10 cellular contexts compared by ENCODE assay signal in genomic region chr6:134398453-134398852, GRCh38.
DNase-seq lines count a peak whose midpoint lies in the region; ATAC-seq and TF ChIP-seq lines count a peak whose summit lies in the region.
"Had no signal": no experiment of that assay in that cellular context is flagged by ENCODE, and none has a peak within 500 bp of the region (broad histone marks: within the 10 kb centered on the region; RNA-seq: fewer than 3 reads in every experiment).

No MANE protein-coding gene starts in this region.

- no TSS peak for BruUV-seq in PC-3 (replicated peaks; lab: Mats Ljungman, UMichigan)

- ATAC-seq in GM21423 (IDR thresholded peaks at IDR 0.05; ENCODE audit: unreplicated experiment) (peak; percentile 65), PC-3 (peak; percentile 41), lung (ENCODE audit: insufficient read depth, low FRiP score) (no peak), HG02973 (IDR thresholded peaks at IDR 0.05; ENCODE audit: unreplicated experiment) (no peak)

- no peak for TF ChIP-seq CTCF in PC-3 (conservative IDR thresholded peaks at IDR 0.05; ENCODE audit: low read depth, low read length)
- TF ChIP-seq CTCF in lung (IDR thresholded peaks at IDR 0.05; ENCODE audit: control extremely low read depth, extremely low read depth), result no peak

- peak overlapping the region; percentile 72 for H2AFZ ChIP-seq in PC-3 (ENCODE audit: low read length)

- H3K27me3 ChIP-seq in PC-3 (ENCODE audit: low read length) (no peaks in the 10 kb centered on the region), lung (ENCODE audit: control insufficient read depth, insufficient read depth) (no peaks in the 10 kb centered on the region)

- no peak overlapping the region for H3K4me2 ChIP-seq in PC-3 (ENCODE audit: low read length)

- POLR2A ChIA-PET in PC-3 (lab: Charles Lee; ENCODE audit: unreplicated experiment), result no interaction called here

- no peak overlapping the region for H3K9ac ChIP-seq in PC-3 (ENCODE audit: low read length)

- H3K36me3 ChIP-seq in PC-3 (ENCODE audit: low read depth, low read length) (no peaks in the 10 kb centered on the region), lung (ENCODE audit: control insufficient read depth in 2 of 2, insufficient read depth in 2 of 2, low read length in 2 of 2) (no peaks in the 10 kb centered on the region)

- DNase-seq in CD1c-positive myeloid dendritic cell (ENCODE audit: extremely low spot score) (peak; percentile 94), PC-3 (peak; percentile 54), lung (ENCODE audit: low spot score) (peak; percentile 37), occipital lobe (lab: John Stamatoyannopoulos, UW) (no peak), OCI-M2 (lab: John Stamatoyannopoulos, UW; ENCODE audit: unreplicated experiment) (no peak), NCI-H1048 (lab: John Stamatoyannopoulos, UW) (no peak)
- DNase-seq: DMS53, NCI-H446 treated with DMSO at 0.1 percent for 48 hours had no signal

- no peak overlapping the region for H3K27ac ChIP-seq in PC-3 (ENCODE audit: low read length)
- no peak overlapping the region for H3K27ac ChIP-seq in lung (ENCODE audit: low read depth in 1 of 2, low read length in 1 of 2)

- WGBS in lung, 2 donors, result 49 to 51% methylated on average over 6 of the region's 6 CpGs

- intact Hi-C loops in PC-3 (cut with micrococcal nuclease), result no loop called here

- no peaks in the 10 kb centered on the region for H3K79me2 ChIP-seq in PC-3 (ENCODE audit: low read length)

- no peaks in the 10 kb centered on the region for H3K9me3 ChIP-seq in PC-3 (ENCODE audit: low read length)
- H3K9me3 ChIP-seq in lung (ENCODE audit: control insufficient read depth in 2 of 2, insufficient read depth in 1 of 2, low read length in 1 of 2), result no peaks in the 10 kb centered on the region

- H4K20me1 ChIP-seq in PC-3 (ENCODE audit: low read length), result no peaks in the 10 kb centered on the region

- H3K4me3 ChIP-seq in PC-3 (ENCODE audit: low read length) (no peak overlapping the region), lung (no peak overlapping the region)

- H3K9me2 ChIP-seq in PC-3 (replicated peaks; ENCODE audit: low read length), result no peaks in the 10 kb centered on the region

- no peaks in the 10 kb centered on the region for H3F3A ChIP-seq in PC-3 (ENCODE audit: low read length, unreplicated experiment)

- H3K4me1 ChIP-seq in PC-3 (ENCODE audit: insufficient read depth, low read length) (peaks cover 48% of the 10 kb centered on the region), lung (ENCODE audit: control insufficient read depth in 2 of 2, insufficient read depth in 2 of 2, low read length in 2 of 2) (no peaks in the 10 kb centered on the region)

- CTCF ChIA-PET in PC-3 (lab: Charles Lee), result no interaction called here

Comparison
In these comparisons a context has a peak if more than half of its experiments do, and no peak if none do; other contexts are left out.
1. DNase-seq: peak in CD1c-positive myeloid dendritic cell (single experiment), PC-3 (single experiment) and lung (single experiment); none in occipital lobe (single experiment), OCI-M2 (single experiment) and NCI-H1048 (single experiment).
2. ATAC-seq: peak in GM21423 (single experiment) and PC-3 (single experiment); none in lung (single experiment) and HG02973 (single experiment).